Comparison of ENCODE assay signal across 8 cellular contexts in genomic region chr2:38115216-38116012, GRCh38. TPM values are rescaled to one million over a fixed set of nuclear protein-coding genes. Genes with fewer than 3 reads are reported as not detected.
DNase-seq lines count a peak whose midpoint lies in the region; ATAC-seq, FAIRE-seq and TF ChIP-seq lines count a peak whose summit lies in the region.

No MANE protein-coding gene starts in this region.

- H3K4me1 ChIP-seq in keratinocyte (ENCODE audit: control insufficient read depth, extremely low read depth, insufficient read depth, low read length) = peaks cover 16% of the 10 kb centered on the region

- H3K36me3 ChIP-seq in keratinocyte (ENCODE audit: control insufficient read depth in 2 of 2, extremely low read depth in 1 of 2, insufficient read depth in 2 of 2, low read length in 2 of 2) = no peaks in the 10 kb centered on the region

- no peak overlapping the region for H2AFZ ChIP-seq in keratinocyte (ENCODE audit: control insufficient read depth, low read length)

- H3K9ac ChIP-seq in keratinocyte (ENCODE audit: control insufficient read depth, extremely low read depth, insufficient read depth, low read length) = no peak overlapping the region

- FAIRE-seq in H54 (lab: Jason Lieb, UNC) = peak; percentile 75
- no peak for FAIRE-seq in keratinocyte (lab: Jason Lieb, UNC)

- no peak for ATAC-seq in HG02938 (IDR thresholded peaks at IDR 0.05; ENCODE audit: unreplicated experiment)

- TF ChIP-seq CTCF in keratinocyte (optimal IDR thresholded peaks at IDR 0.05 in 1 of 3, IDR thresholded peaks at IDR 0.05 in 1 of 3, conservative IDR thresholded peaks at IDR 0.05 in 1 of 3; ENCODE audit: extremely low read depth in 1 of 3, insufficient read depth in 2 of 3, low read length in 3 of 3) = peak; percentile 96 to 100 (median 97)

- H3K9me3 ChIP-seq in keratinocyte (ENCODE audit: control insufficient read depth, low read depth, low read length) = no peaks in the 10 kb centered on the region

- dilution Hi-C loops in keratinocyte (cut with MboI; ENCODE audit: extremely low pct_ligation_motif_present, low sequenced_read_pairs) = no loop called here

- no peak overlapping the region for H3K4me2 ChIP-seq in keratinocyte (ENCODE audit: control insufficient read depth, extremely low read depth, insufficient read depth, low read depth, low read length)

- no peak overlapping the region for H3K4me3 ChIP-seq in keratinocyte (ENCODE audit: control insufficient read depth in 2 of 3, extremely low read depth in 1 of 3, insufficient read depth in 2 of 3, low read depth in 1 of 3, low read length in 3 of 3)

- H4K20me1 ChIP-seq in keratinocyte (ENCODE audit: control insufficient read depth, extremely low read depth, insufficient read depth, low read length) = no peaks in the 10 kb centered on the region

- H3K79me2 ChIP-seq in keratinocyte (ENCODE audit: control insufficient read depth, insufficient read depth, low read length) = no peaks in the 10 kb centered on the region

- DNase-seq in COLO668 (lab: John Stamatoyannopoulos, UW; ENCODE audit: unreplicated experiment) = peak; percentile 64
- peak; percentile 56 for DNase-seq in H54 (ENCODE audit: insufficient read length, low spot score)
- peak; percentile 14 for DNase-seq in NCI-H2029 (lab: John Stamatoyannopoulos, UW)
- peak; percentile 59 for DNase-seq in UCSD-AML1 (lab: John Stamatoyannopoulos, UW; ENCODE audit: unreplicated experiment)
- DNase-seq in brain pericyte (ENCODE audit: low read depth, low spot score) = peak; percentile 42
- no peak for DNase-seq in keratinocyte (ENCODE audit: low read depth, low spot score)
- DNase-seq in stimulated activated CD4-positive, alpha-beta T cell treated with anti-CD3 and anti-CD28 coated beads, Interleukin-4, amount 100 ng/mL, for 1 hour = peak; percentile 70

- no peaks in the 10 kb centered on the region for H3K27me3 ChIP-seq in keratinocyte (ENCODE audit: control insufficient read depth, extremely low read depth, insufficient read depth, low read length)

- H3K27ac ChIP-seq in keratinocyte (ENCODE audit: control insufficient read depth, insufficient read depth, low read length) = no peak overlapping the region

- H3K9me1 ChIP-seq in keratinocyte (ENCODE audit: control insufficient read depth, extremely low read depth, insufficient read depth, low read length) = no peaks in the 10 kb centered on the region

- TF ChIP-seq POLR2A in H54 (IDR thresholded peaks at IDR 0.05; ENCODE audit: low read depth, low read length) = no peak

RNA-seq across cellular contexts. Expression of gene CYP1B1, which starts 39.5 kb away (rescaled TPM):
- 0.65 to 2.2 TPM (median 1.6 TPM) in 3 replicates for polyA plus RNA-seq in keratinocyte
- polyA plus RNA-seq in keratinocyte (2011; ENCODE audit: low read depth) = 1.2 TPM
- polyA plus RNA-seq in keratinocyte (2011; cell fraction: cytosol; rRNA removed) = 0.88 and 1.4 TPM in 2 replicates
- 5.2 and 6.2 TPM in 2 replicates for polyA plus RNA-seq in keratinocyte (2011; cell fraction: nucleus; rRNA removed)
- polyA plus RNA-seq in keratinocyte (2012; ENCODE audit: low replicate concordance) = 0.85 and 2.3 TPM in 2 replicates
- 3.5 to 6.0 TPM (median 5.8 TPM) in 3 replicates for polyA minus RNA-seq in keratinocyte
- 2.5 TPM for polyA minus RNA-seq in keratinocyte (2011; cell fraction: cytosol; rRNA and poly(A)+ RNA removed)
- polyA minus RNA-seq in keratinocyte (2011; cell fraction: nucleus; rRNA and poly(A)+ RNA removed) = 11.6 TPM in 2 replicates
